24 cellular contexts compared by ENCODE assay signal in genomic region chr15:83160741-83161140, GRCh38. TPM values are rescaled to one million over a fixed set of nuclear protein-coding genes. Genes with fewer than 3 reads are reported as not detected.
DNase-seq lines count a peak whose midpoint lies in the region; ATAC-seq, FAIRE-seq and TF ChIP-seq lines count a peak whose summit lies in the region.
"Had no signal": no experiment of that assay in that cellular context is flagged by ENCODE, and none has a peak within 500 bp of the region (broad histone marks: within the 10 kb centered on the region; RNA-seq: fewer than 3 reads in every experiment).

No MANE protein-coding gene starts in this region.

- H3K27ac ChIP-seq in HepG2 (ENCODE audit: extremely low read length, insufficient read depth, low read length) (no peak overlapping the region), right lobe of liver (no peak overlapping the region), K562 (ENCODE audit: extremely low read depth, low read depth, low read length) (no peak overlapping the region), testis (peak overlapping the region; percentile 48 to 54)
- H3K27ac ChIP-seq: 22Rv1, BLaER1 had no signal

- H3K36me3 ChIP-seq in HepG2 (replicated peaks in 1 of 2; ENCODE audit: control insufficient read depth in 1 of 2, insufficient read depth in 2 of 2, low read length in 2 of 2), result no peaks in the 10 kb centered on the region
- H3K36me3 ChIP-seq in right lobe of liver, result no peaks in the 10 kb centered on the region
- H3K36me3 ChIP-seq in K562 (ENCODE audit: control insufficient read depth, insufficient read depth, low read length), result peaks cover 11% of the 10 kb centered on the region; the same call in 1 of the 3 replicates
- no peaks in the 10 kb centered on the region for H3K36me3 ChIP-seq in testis (ENCODE audit: low read depth, missing control alignments)

- TF ChIP-seq RAD21 in HepG2 (CRISPR knock-in tag; IDR thresholded peaks at IDR 0.05) (no peak), K562 (CRISPR knock-in tag; conservative IDR thresholded peaks at IDR 0.05 in 1 of 2, IDR thresholded peaks at IDR 0.05 in 1 of 2) (no peak)

- no peak for ATAC-seq in HepG2
- no peak for ATAC-seq in right lobe of liver
- no peak for ATAC-seq in K562
- ATAC-seq: CD8-positive, alpha-beta T cell; GM12878 had no signal

- WGBS in HepG2 (ENCODE audit: low lambda C conversion rate), result 2% methylated on average over 3 of the region's 3 CpGs
- 67% methylated on average over 3 of the region's 3 CpGs for WGBS in right lobe of liver (ENCODE audit: insufficient coverage, low coverage, low lambda C conversion rate, missing lambda C conversion rate)
- 37% methylated on average over 3 of the region's 3 CpGs for WGBS in K562 (ENCODE audit: insufficient coverage, low coverage, missing lambda C conversion rate)
- 91 to 92% methylated on average over 3 of the region's 3 CpGs for WGBS in testis, 2 donors

- TF ChIP-seq POLR2A in HepG2 (IDR thresholded peaks at IDR 0.05; ENCODE audit: insufficient read depth in 1 of 2, low read depth in 2 of 2, low read length in 2 of 2) (no peak), right lobe of liver (IDR thresholded peaks at IDR 0.05) (no peak), K562 (conservative IDR thresholded peaks at IDR 0.05) (no peak), testis (IDR thresholded peaks at IDR 0.05) (no peak)

- no peak overlapping the region for H3K9ac ChIP-seq in HepG2 (ENCODE audit: insufficient read depth, low read depth, low read length)
- H3K9ac ChIP-seq in K562 (ENCODE audit: insufficient read depth in 1 of 2, low read depth in 2 of 2, low read length in 2 of 2), result no peak overlapping the region
- H3K9ac ChIP-seq: BLaER1 had no signal

- no peaks in the 10 kb centered on the region for H3K79me2 ChIP-seq in HepG2 (ENCODE audit: insufficient read depth, low read length)
- peaks cover 13% of the 10 kb centered on the region; the same call in 2 of the 3 replicates for H3K79me2 ChIP-seq in K562 (ENCODE audit: control insufficient read depth, insufficient read depth, low read length)

- TF ChIP-seq CTCF in HepG2 (CRISPR knock-in tag; IDR thresholded peaks at IDR 0.05), result no peak
- TF ChIP-seq CTCF in right lobe of liver (IDR thresholded peaks at IDR 0.05), result no peak
- TF ChIP-seq CTCF in K562 (IDR thresholded peaks at IDR 0.05 in 2 of 3, conservative IDR thresholded peaks at IDR 0.05 in 1 of 3; ENCODE audit: insufficient read depth in 2 of 3, low read depth in 1 of 3, low read length in 3 of 3), result no peak
- no peak for TF ChIP-seq CTCF in testis (IDR thresholded peaks at IDR 0.05)
- TF ChIP-seq CTCF in GM10266 (IDR thresholded peaks at IDR 0.05; ENCODE audit: control insufficient read depth, insufficient read depth, low read depth, missing control alignments), result no peak

- POLR2A ChIA-PET in HepG2 (lab: Yijun Ruan, JAX) (no interaction called here), K562 (lab: Yijun Ruan, JAX) (interaction anchor here (1.5 to 1.7 kb wide), 2 partner anchors 9 to 33 kb away, joined by 3 to 6 read pairs; no protein-coding TSS in a partner anchor)

- FAIRE-seq in HepG2 (lab: Jason Lieb, UNC), result no peak
- FAIRE-seq in K562 (lab: Jason Lieb, UNC), result no peak
- FAIRE-seq: D721Med, G401.6, GM12878, GM12892, GM18507, GM19239 had no signal

- H3K9me3 ChIP-seq in HepG2 (ENCODE audit: low read length), result no peaks in the 10 kb centered on the region
- no peaks in the 10 kb centered on the region for H3K9me3 ChIP-seq in right lobe of liver
- H3K9me3 ChIP-seq in K562 (replicated peaks; ENCODE audit: control insufficient read depth, insufficient read depth, low read depth, low read length), result no peaks in the 10 kb centered on the region
- H3K9me3 ChIP-seq in testis, result no peaks in the 10 kb centered on the region
- H3K9me3 ChIP-seq: BE2C, Caco-2 had no signal

- BruUV-seq in HepG2 (replicated peaks; lab: Mats Ljungman, UMichigan) (no TSS peak), K562 (replicated peaks; lab: Mats Ljungman, UMichigan) (no TSS peak)

- DNase-seq in HepG2 (ENCODE audit: low spot score), result no peak
- no peak for DNase-seq in right lobe of liver
- DNase-seq in K562 (ENCODE audit: extremely low read depth in 1 of 4, low spot score in 3 of 4), result no peak
- no peak for DNase-seq in testis
- DNase-seq in GM10266 (ENCODE audit: extremely low spot score), result no peak
- DNase-seq in CD1c-positive myeloid dendritic cell (ENCODE audit: extremely low spot score), result no peak
- DNase-seq: ACHN; BE2C; C1 segment of cervical spinal cord; Caco-2; Calu3; CD4-positive, alpha-beta T cell; CD8-positive, alpha-beta T cell; DMS79 treated with DMSO at 0.1 percent for 48 hours; GF-D8 had no signal

- H3K4me2 ChIP-seq in HepG2 (ENCODE audit: low read depth, low read length), result no peak overlapping the region
- H3K4me2 ChIP-seq in K562 (ENCODE audit: insufficient read depth, low read length), result no peak overlapping the region
- H3K4me2 ChIP-seq: BLaER1 had no signal

- in situ Hi-C loops in HepG2 (cut with HindIII; ENCODE audit: extremely low pct_ligation_motif_present, low pct_unique_long_range_greater_than_20kb) (no loop called here), K562 (cut with MboI) (no loop called here)

- H3K4me1 ChIP-seq in HepG2 (ENCODE audit: insufficient read depth, low read length) (no peaks in the 10 kb centered on the region), right lobe of liver (no peaks in the 10 kb centered on the region), K562 (replicated peaks in 1 of 2; ENCODE audit: control insufficient read depth in 2 of 2, insufficient read depth in 2 of 2, low read length in 2 of 2) (peaks cover 5 to 8% of the 10 kb centered on the region in 2 experiments; a peak in 2 of 5 replicates), testis (peaks cover 9% of the 10 kb centered on the region)
- H3K4me1 ChIP-seq: BE2C, BLaER1, Caco-2 had no signal

- no peaks in the 10 kb centered on the region; a peak in 1 of 5 replicates for H3K27me3 ChIP-seq in HepG2 (ENCODE audit: control insufficient read depth in 1 of 2, insufficient read depth in 2 of 2, low read length in 2 of 2)
- H3K27me3 ChIP-seq in right lobe of liver, result no peaks in the 10 kb centered on the region
- no peaks in the 10 kb centered on the region for H3K27me3 ChIP-seq in K562 (ENCODE audit: control insufficient read depth in 2 of 2, insufficient read depth in 2 of 2, low read length in 2 of 2)
- H3K27me3 ChIP-seq in testis, result no peaks in the 10 kb centered on the region
- H3K27me3 ChIP-seq: BE2C, BLaER1 had no signal

- TF ChIP-seq EP300 in HepG2 (IDR thresholded peaks at IDR 0.05; ENCODE audit: low read depth in 2 of 2, low read length in 2 of 2) (no peak), HepG2 (CRISPR knock-in tag; IDR thresholded peaks at IDR 0.05; ENCODE audit: borderline replicate concordance) (no peak), K562 (IDR thresholded peaks at IDR 0.05; ENCODE audit: low read length) (no peak)

- H4K20me1 ChIP-seq in HepG2 (ENCODE audit: insufficient read depth, low read length) (no peaks in the 10 kb centered on the region), K562 (replicated peaks; ENCODE audit: control insufficient read depth, insufficient read depth, low read length) (no peaks in the 10 kb centered on the region)

- no peaks in the 10 kb centered on the region for H3K9me1 ChIP-seq in K562 (ENCODE audit: control insufficient read depth, insufficient read depth, low read length)

- no peak overlapping the region for H2AFZ ChIP-seq in HepG2 (ENCODE audit: low read length)
- H2AFZ ChIP-seq in K562 (ENCODE audit: low read depth, low read length), result no peak overlapping the region

- intact Hi-C loops in HepG2 (cut with micrococcal nuclease; ENCODE audit: unreplicated experiment), result no loop called here
- intact Hi-C loops in right lobe of liver (cut with DNase I), result no loop called here
- intact Hi-C loops in K562 (cut with micrococcal nuclease), result no loop called here
- intact Hi-C loops in testis (cut with DNase I; ENCODE audit: low total_unique reads), result no loop called here

- CTCF ChIA-PET in HepG2 (lab: Yijun Ruan, JAX; ENCODE audit: low intra/inter-chr PET ratio, low total read pairs) (no interaction called here), K562 (lab: Yijun Ruan, JAX; ENCODE audit: low intra/inter-chr PET ratio) (no interaction called here)

- no peak overlapping the region for H3K4me3 ChIP-seq in HepG2 (replicated peaks in 1 of 3; ENCODE audit: insufficient read depth in 1 of 3, low read depth in 2 of 3, low read length in 3 of 3)
- no peak overlapping the region for H3K4me3 ChIP-seq in right lobe of liver
- H3K4me3 ChIP-seq in K562, result no peak overlapping the region
- no peak overlapping the region for H3K4me3 ChIP-seq in testis
- H3K4me3 ChIP-seq: BLaER1, GM12878 had no signal

RNA-seq across cellular contexts. Expression of gene HDGFL3, which starts 46.9 kb away (rescaled TPM):
- total RNA-seq in HepG2 (2016; rRNA removed; fragmentation: Illumina TruSeq; extraction: Trizol), result 0.07 and 0.09 TPM in 2 replicates
- total RNA-seq in HepG2 (2016; cell fraction: cytosol; rRNA removed; fragmentation: Illumina TruSeq; extraction: Trizol; ENCODE audit: low read depth), result 0.09 TPM in 1 of 2 replicates, not detected in the other
- total RNA-seq in HepG2 (2016; cell fraction: insoluble cytoplasmic fraction; rRNA removed; fragmentation: Illumina TruSeq; extraction: Trizol), result 0.41 and 0.49 TPM in 2 replicates
- 0.59 and 0.83 TPM in 2 replicates for total RNA-seq in HepG2 (2016; cell fraction: membrane; rRNA removed; fragmentation: Illumina TruSeq; extraction: Trizol)
- total RNA-seq in HepG2 (2016; cell fraction: nucleus; rRNA removed; fragmentation: Illumina TruSeq; extraction: Trizol), result 0.25 and 0.31 TPM in 2 replicates
- polyA plus RNA-seq in HepG2 (2011; rRNA removed), result 0.01 and 0.07 TPM in 2 replicates
- polyA plus RNA-seq in HepG2 (2011; cell fraction: cytosol; rRNA removed), result under 0.01 TPM in 2 replicates
- not detected in 2 replicates for polyA plus RNA-seq in HepG2 (2011; cell fraction: nucleus; rRNA removed)
- 0.05 and 0.17 TPM in 2 replicates for polyA plus RNA-seq in HepG2 (2012)
- 0.32 and 0.78 TPM in 2 replicates for polyA plus RNA-seq in HepG2 (2016; cell fraction: cytosol; fragmentation: Illumina TruSeq; extraction: Trizol; ENCODE audit: low read depth)
- polyA plus RNA-seq in HepG2 (2016; cell fraction: insoluble cytoplasmic fraction; fragmentation: Illumina TruSeq; extraction: Trizol; ENCODE audit: low read depth), result 0.28 and 0.44 TPM in 2 replicates
- 0.14 and 0.17 TPM in 2 replicates for polyA plus RNA-seq in HepG2 (2016; cell fraction: membrane; fragmentation: Illumina TruSeq; extraction: Trizol; ENCODE audit: low read depth)
- 0.03 and 0.19 TPM in 2 replicates for polyA plus RNA-seq in HepG2 (2016; cell fraction: nucleus; fragmentation: Illumina TruSeq; extraction: Trizol; ENCODE audit: insufficient read depth, low read depth)
- 2.6 TPM in 1 of 2 replicates, not detected in the other for polyA minus RNA-seq in HepG2 (2011; rRNA and poly(A)+ RNA removed; ENCODE audit: low replicate concordance)
- not detected in 2 replicates for polyA minus RNA-seq in HepG2 (2011; cell fraction: cytosol; rRNA and poly(A)+ RNA removed)
- polyA minus RNA-seq in HepG2 (2011; cell fraction: nucleus; rRNA and poly(A)+ RNA removed), result under 0.01 and 0.12 TPM in 2 replicates
- 1 to 10 TPM in 4 of 6 experiments, under 1 TPM in 2; 0.70 to 3.3 (median 1.7) TPM for total RNA-seq in right lobe of liver
- total RNA-seq in K562 (2011; cell fraction: chromatin; rRNA removed; ENCODE audit: low replicate concordance), result 5.1 and 15.8 TPM in 2 replicates
- 2.6 and 3.2 TPM in 2 replicates for total RNA-seq in K562 (2011; cell fraction: nucleolus; rRNA removed)
- total RNA-seq in K562 (2011; cell fraction: nucleoplasm; rRNA removed), result 4.5 and 7.9 TPM in 2 replicates
- 30.2 and 31.4 TPM in 2 replicates for total RNA-seq in K562 (2014; rRNA removed)
- total RNA-seq in K562 (2014; rRNA removed; fragmentation: Illumina TruSeq; extraction: Trizol), result 41.1 and 46.3 TPM in 2 replicates
- total RNA-seq in K562 (2015; rRNA removed; fragmentation: Illumina TruSeq; extraction: Trizol), result 39.5 and 41.0 TPM in 2 replicates
- total RNA-seq in K562 (2021), result 33.6 and 37.6 TPM in 2 replicates
- polyA plus RNA-seq in K562 (2011; rRNA removed), result 6.8 and 10.9 TPM in 2 replicates
- 0.24 and 2.7 TPM in 2 replicates for polyA plus RNA-seq in K562 (2011; cell fraction: cytosol; rRNA removed)
- 0.82 and 4.2 TPM in 2 replicates for polyA plus RNA-seq in K562 (2011; cell fraction: nucleus; rRNA removed)
- polyA plus RNA-seq in K562 (2012), result 21.3 and 25.2 TPM in 2 replicates
- polyA plus RNA-seq in K562 (2014; fragmentation: Illumina TruSeq; extraction: Trizol), result 34.4 and 42.0 TPM in 2 replicates
- 1 to 10 TPM; 6.7 to 7.5 TPM for polyA plus RNA-seq in K562 (2014; fragmentation: Nextera tagmentation; extraction: Ambion mirVana)
- 16.8 and 27.7 TPM in 2 replicates for polyA plus RNA-seq in K562 (2014; rRNA removed)
- 4.3 and 13.1 TPM in 2 replicates for polyA minus RNA-seq in K562 (2011; rRNA and poly(A)+ RNA removed)
- polyA minus RNA-seq in K562 (2011; cell fraction: cytosol; rRNA and poly(A)+ RNA removed), result 7.0 and 7.6 TPM in 2 replicates
- 0.54 and 6.2 TPM in 2 replicates for polyA minus RNA-seq in K562 (2011; cell fraction: nucleus; rRNA and poly(A)+ RNA removed)
- 10 to 100 TPM; 87.1 to 94.6 TPM for total RNA-seq in testis
- 130 TPM for polyA plus RNA-seq in testis (ENCODE audit: insufficient read depth, low read depth, low replicate concordance)

RNA-seq across cellular contexts. Expression of gene TM6SF1, which starts 53.3 kb away (rescaled TPM):
- total RNA-seq in HepG2 (2016; rRNA removed; fragmentation: Illumina TruSeq; extraction: Trizol), result not detected in 2 replicates
- total RNA-seq in HepG2 (2016; cell fraction: cytosol; rRNA removed; fragmentation: Illumina TruSeq; extraction: Trizol; ENCODE audit: low read depth), result not detected in 2 replicates
- total RNA-seq in HepG2 (2016; cell fraction: insoluble cytoplasmic fraction; rRNA removed; fragmentation: Illumina TruSeq; extraction: Trizol), result not detected in 2 replicates
- total RNA-seq in HepG2 (2016; cell fraction: membrane; rRNA removed; fragmentation: Illumina TruSeq; extraction: Trizol), result not detected in 2 replicates
- not detected in 2 replicates for total RNA-seq in HepG2 (2016; cell fraction: nucleus; rRNA removed; fragmentation: Illumina TruSeq; extraction: Trizol)
- not detected in 2 replicates for polyA plus RNA-seq in HepG2 (2011; rRNA removed)
- polyA plus RNA-seq in HepG2 (2011; cell fraction: cytosol; rRNA removed), result not detected in 2 replicates
- not detected in 2 replicates for polyA plus RNA-seq in HepG2 (2011; cell fraction: nucleus; rRNA removed)
- not detected in 2 replicates for polyA plus RNA-seq in HepG2 (2012)
- not detected in 2 replicates for polyA plus RNA-seq in HepG2 (2016; cell fraction: cytosol; fragmentation: Illumina TruSeq; extraction: Trizol; ENCODE audit: low read depth)
- polyA plus RNA-seq in HepG2 (2016; cell fraction: insoluble cytoplasmic fraction; fragmentation: Illumina TruSeq; extraction: Trizol; ENCODE audit: low read depth), result not detected in 2 replicates
- polyA plus RNA-seq in HepG2 (2016; cell fraction: membrane; fragmentation: Illumina TruSeq; extraction: Trizol; ENCODE audit: low read depth), result not detected in 2 replicates
- polyA plus RNA-seq in HepG2 (2016; cell fraction: nucleus; fragmentation: Illumina TruSeq; extraction: Trizol; ENCODE audit: insufficient read depth, low read depth), result not detected in 2 replicates
- polyA minus RNA-seq in HepG2 (2011; rRNA and poly(A)+ RNA removed; ENCODE audit: low replicate concordance), result not detected in 2 replicates
- polyA minus RNA-seq in HepG2 (2011; cell fraction: cytosol; rRNA and poly(A)+ RNA removed), result not detected in 2 replicates
- polyA minus RNA-seq in HepG2 (2011; cell fraction: nucleus; rRNA and poly(A)+ RNA removed), result not detected in 2 replicates
- 1 to 10 TPM in 3 of 6 experiments, under 1 TPM in 3; 0.77 to 1.8 (median 1.1) TPM for total RNA-seq in right lobe of liver
- 3.2 and 5.4 TPM in 2 replicates for total RNA-seq in K562 (2011; cell fraction: chromatin; rRNA removed; ENCODE audit: low replicate concordance)
- 2.3 and 3.0 TPM in 2 replicates for total RNA-seq in K562 (2011; cell fraction: nucleolus; rRNA removed)
- total RNA-seq in K562 (2011; cell fraction: nucleoplasm; rRNA removed), result 1.7 and 2.9 TPM in 2 replicates
- total RNA-seq in K562 (2014; rRNA removed), result 1.8 and 3.3 TPM in 2 replicates
- total RNA-seq in K562 (2014; rRNA removed; fragmentation: Illumina TruSeq; extraction: Trizol), result 4.4 and 4.6 TPM in 2 replicates
- 1.1 and 1.3 TPM in 2 replicates for total RNA-seq in K562 (2015; rRNA removed; fragmentation: Illumina TruSeq; extraction: Trizol)
- total RNA-seq in K562 (2021), result 2.7 and 4.1 TPM in 2 replicates
- 1.0 and 6.1 TPM in 2 replicates for polyA plus RNA-seq in K562 (2011; rRNA removed)
- 0.34 and 2.9 TPM in 2 replicates for polyA plus RNA-seq in K562 (2011; cell fraction: cytosol; rRNA removed)
- 1.5 and 9.2 TPM in 2 replicates for polyA plus RNA-seq in K562 (2011; cell fraction: nucleus; rRNA removed)
- 2.7 and 34.9 TPM in 2 replicates for polyA plus RNA-seq in K562 (2012)
- 3.5 and 4.4 TPM in 2 replicates for polyA plus RNA-seq in K562 (2014; fragmentation: Illumina TruSeq; extraction: Trizol)
- polyA plus RNA-seq in K562 (2014; fragmentation: Nextera tagmentation; extraction: Ambion mirVana), result 1 to 10 TPM; 5.2 to 5.6 TPM
- 2.9 and 4.5 TPM in 2 replicates for polyA plus RNA-seq in K562 (2014; rRNA removed)
- 0.35 and 2.2 TPM in 2 replicates for polyA minus RNA-seq in K562 (2011; rRNA and poly(A)+ RNA removed)
- 1.0 TPM in 1 of 2 replicates, not detected in the other for polyA minus RNA-seq in K562 (2011; cell fraction: cytosol; rRNA and poly(A)+ RNA removed)
- 0.54 and 4.1 TPM in 2 replicates for polyA minus RNA-seq in K562 (2011; cell fraction: nucleus; rRNA and poly(A)+ RNA removed)
- total RNA-seq in testis, result 1 to 10 TPM; 3.0 to 5.0 TPM
- 9.7 TPM for polyA plus RNA-seq in testis (ENCODE audit: insufficient read depth, low read depth, low replicate concordance)
- total RNA-seq: A172; Caco-2; Calu3; CD4-positive, alpha-beta T cell; CD8-positive, alpha-beta T cell had no signal

Comparison
In these comparisons a context has a peak if more than half of its experiments do, and no peak if none do; other contexts are left out.
1. H3K27ac ChIP-seq: peak in testis (2 of 2); none in HepG2 (single experiment), right lobe of liver (0 of 3) and K562 (single experiment).
2. Of the 241 proteins assayed by ChIP-seq in both HepG2 and K562: peak only in HepG2: none; only in K562: MAFG; in both: MAFF and MAFK; in neither: 238.